1 cellular context compared by ENCODE assay signal in the genomic region with DNA sequence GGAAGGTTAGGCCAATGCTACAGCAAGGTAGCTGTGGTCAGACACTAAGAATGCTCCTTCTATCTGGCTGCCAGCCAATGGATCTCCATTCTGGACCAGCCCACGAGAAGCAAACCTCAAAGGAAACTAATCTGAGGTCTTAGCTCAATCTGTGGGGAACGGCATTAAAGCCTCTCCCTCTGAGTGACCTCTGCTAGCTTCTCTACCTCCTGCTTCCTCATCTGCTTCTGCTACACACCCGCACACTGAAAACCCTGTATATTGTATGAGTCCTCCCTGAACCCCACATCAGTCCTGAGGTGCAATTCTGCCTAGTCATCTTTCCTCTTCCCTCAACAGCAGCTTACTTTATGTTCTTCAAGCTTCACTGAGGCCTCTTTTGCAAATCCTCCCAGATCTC.
TF ChIP-seq lines count a peak whose summit lies in the region.

No MANE protein-coding gene starts in this region.

TF ChIP-seq in HepG2, 621 proteins besides CTCF, POLR2A, EP300 and RAD21:
- no peak for TF ChIP-seq SMAD1 (CRISPR knock-in tag; IDR thresholded peaks at IDR 0.05; ENCODE audit: borderline replicate concordance, low read depth)
- no peak for TF ChIP-seq PHF20 (CRISPR knock-in tag; IDR thresholded peaks at IDR 0.05)
- no peak for TF ChIP-seq SRSF4 (IDR thresholded peaks at IDR 0.05; ENCODE audit: low read depth, low read length, poor library complexity, severe bottlenecking)
- no peak for TF ChIP-seq AGO1 (IDR thresholded peaks at IDR 0.05; ENCODE audit: low read depth, low read length, poor library complexity, severe bottlenecking)
- no peak for TF ChIP-seq SSRP1 (CRISPR knock-in tag; IDR thresholded peaks at IDR 0.05)
- no peak for TF ChIP-seq MBNL3 (CRISPR knock-in tag; conservative IDR thresholded peaks at IDR 0.05)
- no peak for TF ChIP-seq SMYD3 (CRISPR knock-in tag; IDR thresholded peaks at IDR 0.05)
- TF ChIP-seq SUZ12 (IDR thresholded peaks at IDR 0.05; ENCODE audit: low read depth, low read length) = no peak
- TF ChIP-seq, protein P1, sequence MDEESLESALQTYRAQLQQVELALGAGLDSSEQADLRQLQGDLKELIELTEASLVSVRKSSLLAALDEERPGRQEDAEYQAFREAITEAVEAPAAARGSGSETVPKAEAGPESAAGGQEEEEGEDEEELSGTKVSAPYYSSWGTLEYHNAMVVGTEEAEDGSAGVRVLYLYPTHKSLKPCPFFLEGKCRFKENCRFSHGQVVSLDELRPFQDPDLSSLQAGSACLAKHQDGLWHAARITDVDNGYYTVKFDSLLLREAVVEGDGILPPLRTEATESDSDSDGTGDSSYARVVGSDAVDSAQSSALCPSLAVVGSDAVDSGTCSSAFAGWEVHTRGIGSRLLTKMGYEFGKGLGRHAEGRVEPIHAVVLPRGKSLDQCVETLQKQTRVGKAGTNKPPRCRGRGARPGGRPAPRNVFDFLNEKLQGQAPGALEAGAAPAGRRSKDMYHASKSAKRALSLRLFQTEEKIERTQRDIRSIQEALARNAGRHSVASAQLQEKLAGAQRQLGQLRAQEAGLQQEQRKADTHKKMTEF (CRISPR knock-in tag; IDR thresholded peaks at IDR 0.05) = no peak
- TF ChIP-seq POLR2AphosphoS2 (IDR thresholded peaks at IDR 0.05; ENCODE audit: low read depth, low read length) = no peak
- TF ChIP-seq LCORL (IDR thresholded peaks at IDR 0.05) = no peak
- TF ChIP-seq LCORL (CRISPR knock-in tag; IDR thresholded peaks at IDR 0.05) = no peak
- TF ChIP-seq ZNF598 (CRISPR knock-in tag; IDR thresholded peaks at IDR 0.05; ENCODE audit: borderline replicate concordance) = no peak
- TF ChIP-seq ZNF619 (CRISPR knock-in tag; IDR thresholded peaks at IDR 0.05) = no peak
- TF ChIP-seq PPARG (CRISPR knock-in tag; conservative IDR thresholded peaks at IDR 0.05) = no peak
- TF ChIP-seq TBP (CRISPR knock-in tag; IDR thresholded peaks at IDR 0.05) = no peak
- no peak for TF ChIP-seq NRL (CRISPR knock-in tag; IDR thresholded peaks at IDR 0.05; ENCODE audit: borderline replicate concordance)
- TF ChIP-seq ZNF556 (CRISPR knock-in tag; IDR thresholded peaks at IDR 0.05; ENCODE audit: borderline replicate concordance) = no peak
- TF ChIP-seq, protein P2, sequence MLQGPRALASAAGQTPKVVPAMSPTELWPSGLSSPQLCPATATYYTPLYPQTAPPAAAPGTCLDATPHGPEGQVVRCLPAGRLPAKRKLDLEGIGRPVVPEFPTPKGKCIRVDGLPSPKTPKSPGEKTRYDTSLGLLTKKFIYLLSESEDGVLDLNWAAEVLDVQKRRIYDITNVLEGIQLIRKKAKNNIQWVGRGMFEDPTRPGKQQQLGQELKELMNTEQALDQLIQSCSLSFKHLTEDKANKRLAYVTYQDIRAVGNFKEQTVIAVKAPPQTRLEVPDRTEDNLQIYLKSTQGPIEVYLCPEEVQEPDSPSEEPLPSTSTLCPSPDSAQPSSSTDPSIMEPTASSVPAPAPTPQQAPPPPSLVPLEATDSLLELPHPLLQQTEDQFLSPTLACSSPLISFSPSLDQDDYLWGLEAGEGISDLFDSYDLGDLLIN (CRISPR knock-in tag; IDR thresholded peaks at IDR 0.05; ENCODE audit: borderline replicate concordance) = no peak
